In genomic region chr16:30892670-30893069, GRCh38 we compare ENCODE assay signal across 1 cellular context.
TF ChIP-seq lines count a peak whose summit lies in the region.

No MANE protein-coding gene starts in this region.

TF ChIP-seq in A549, 52 proteins besides CTCF, POLR2A, EP300 and RAD21 (continued from another document):
- TF ChIP-seq HES2 (IDR thresholded peaks at IDR 0.05) = no peak
- TF ChIP-seq NR3C1 (IDR thresholded peaks at IDR 0.05) = no peak
- TF ChIP-seq HEYL (CRISPR knock-in tag; IDR thresholded peaks at IDR 0.05) = no peak
- no peak for TF ChIP-seq RCOR1 (IDR thresholded peaks at IDR 0.05; ENCODE audit: low read depth, low read length)
- no peak for TF ChIP-seq CBX2 (IDR thresholded peaks at IDR 0.05; ENCODE audit: borderline replicate concordance, low read depth)
- no peak for TF ChIP-seq HOXA7 (CRISPR knock-in tag; IDR thresholded peaks at IDR 0.05)
- TF ChIP-seq PHF8 (IDR thresholded peaks at IDR 0.05; ENCODE audit: borderline replicate concordance, low read depth) = no peak
